8 cellular contexts compared by ENCODE assay signal in genomic region chr12:92608418-92609091, GRCh38.
A peak's percentile ranks its signal among the peaks of the same experiment; 100 is the strongest.
DNase-seq lines count a peak whose midpoint lies in the region; ATAC-seq, FAIRE-seq and TF ChIP-seq lines count a peak whose summit lies in the region.

No MANE protein-coding gene starts in this region.

- intact Hi-C loops in Right ventricle myocardium inferior (cut with DNase I): loop anchor here (2.0 kb wide), 1 partner anchor 1228 kb away; no protein-coding TSS in a partner anchor

- H3K27me3 ChIP-seq in cardiac muscle cell (no peaks in the 10 kb centered on the region), bronchial epithelial cell (ENCODE audit: control insufficient read depth, insufficient read depth, low read length) (no peaks in the 10 kb centered on the region)

- no peak for FAIRE-seq in bronchial epithelial cell (lab: Jason Lieb, UNC)

- TF ChIP-seq CTCF in cardiac muscle cell (IDR thresholded peaks at IDR 0.05; ENCODE audit: low read depth, low read length) (peak; percentile 64), bronchial epithelial cell (IDR thresholded peaks at IDR 0.05; ENCODE audit: insufficient read depth, low read length, severe bottlenecking) (peak; percentile 52)

- ATAC-seq in Right ventricle myocardium inferior: no peak
- no peak for ATAC-seq in GM21529 (IDR thresholded peaks at IDR 0.05; ENCODE audit: unreplicated experiment)
- ATAC-seq in HG02623 (IDR thresholded peaks at IDR 0.05; ENCODE audit: unreplicated experiment): no peak
- no peak for ATAC-seq in GM18517 (IDR thresholded peaks at IDR 0.05; ENCODE audit: unreplicated experiment)

- no peak overlapping the region for H3K27ac ChIP-seq in cardiac muscle cell

- peak; percentile 42 to 63 for DNase-seq in cardiac muscle cell (ENCODE audit: low read depth in 1 of 2, low spot score in 1 of 2)
- no peak for DNase-seq in Right ventricle myocardium inferior (ENCODE audit: missing footprints)
- peak; percentile 4 for DNase-seq in NCI-H345 treated with DMSO at 0.1 percent for 48 hours (lab: John Stamatoyannopoulos, UW; ENCODE audit: unreplicated experiment)
- DNase-seq in bronchial epithelial cell (ENCODE audit: low read depth): peak; percentile 75
- DNase-seq in medulla oblongata (ENCODE audit: extremely low spot score): peak; percentile 73

- H3K4me3 ChIP-seq in cardiac muscle cell (no peak overlapping the region), bronchial epithelial cell (ENCODE audit: low read depth, low read length) (no peak overlapping the region)

- no peaks in the 10 kb centered on the region for H3K9me3 ChIP-seq in cardiac muscle cell (ENCODE audit: low read depth)

- H3K36me3 ChIP-seq in cardiac muscle cell: no peaks in the 10 kb centered on the region
- H3K36me3 ChIP-seq in bronchial epithelial cell (ENCODE audit: control insufficient read depth, insufficient read depth, low read length): no peaks in the 10 kb centered on the region

- H3K4me1 ChIP-seq in cardiac muscle cell (ENCODE audit: low read depth): no peaks in the 10 kb centered on the region
